8 cellular contexts compared by ENCODE assay signal in genomic region chr14:60514378-60515243, GRCh38. TPM values are rescaled to one million over a fixed set of nuclear protein-coding genes. Genes with fewer than 3 reads are reported as not detected.
DNase-seq lines count a peak whose midpoint lies in the region; ATAC-seq, FAIRE-seq and TF ChIP-seq lines count a peak whose summit lies in the region.

No MANE protein-coding gene starts in this region.

- H3K79me1 ChIP-seq in mesendoderm (ENCODE audit: low read length) = no peaks in the 10 kb centered on the region

- TF ChIP-seq POLR2A in GM12892 (IDR thresholded peaks at IDR 0.05; ENCODE audit: low read depth, low read length) = no peak

- H3K18ac ChIP-seq in mesendoderm (ENCODE audit: low read length) = peak overlapping the region; percentile 3

- peak overlapping the region; percentile 17 for H3K4ac ChIP-seq in mesendoderm (ENCODE audit: low read depth, low read length)

- H3K27ac ChIP-seq in mesendoderm (ENCODE audit: low read depth, low read length) = no peak overlapping the region

- no peaks in the 10 kb centered on the region for H3K79me2 ChIP-seq in mesendoderm (ENCODE audit: control insufficient read depth, insufficient read depth, low read length)

- intact Hi-C loops in CD14-positive monocyte (cut with micrococcal nuclease) = no loop called here

- H2BK15ac ChIP-seq in mesendoderm (replicated peaks; ENCODE audit: low read depth) = no peak overlapping the region

- peaks cover 23% of the 10 kb centered on the region for H3K27me3 ChIP-seq in bronchial epithelial cell (ENCODE audit: control insufficient read depth, insufficient read depth, low read length)
- H3K27me3 ChIP-seq in mesendoderm (ENCODE audit: insufficient read depth, low read length, poor library complexity) = peaks cover 41% of the 10 kb centered on the region

- H2AK5ac ChIP-seq in mesendoderm (ENCODE audit: low read length) = no peak overlapping the region

- H4K5ac ChIP-seq in mesendoderm (ENCODE audit: low read length) = no peak overlapping the region

- peaks cover 1% of the 10 kb centered on the region for H3K4me1 ChIP-seq in mesendoderm (ENCODE audit: control insufficient read depth, low read depth, low read length)

- peaks cover 0 to 22% (median 16%) of the 10 kb centered on the region in 7 donors for H3K9me3 Mint-ChIP-seq in CD14-positive monocyte

- peak overlapping the region; percentile 67 for H3K4me2 ChIP-seq in mesendoderm (ENCODE audit: low read length)

- H2BK120ac ChIP-seq in mesendoderm (ENCODE audit: low read depth, low read length) = no peak overlapping the region

- peak; percentile 62 for ATAC-seq in GM21526 (IDR thresholded peaks at IDR 0.05; ENCODE audit: low FRiP score, unreplicated experiment)

- H3K4me1 Mint-ChIP-seq in CD14-positive monocyte = peaks cover 20% of the 10 kb centered on the region

- H3K56ac ChIP-seq in mesendoderm (ENCODE audit: low read length) = peak overlapping the region; percentile 84

- peaks cover 0 to 3% of the 10 kb centered on the region in 2 donors for H3K36me3 Mint-ChIP-seq in CD14-positive monocyte

- no peak overlapping the region for H3K23ac ChIP-seq in mesendoderm (ENCODE audit: low read length)

- H2BK5ac ChIP-seq in mesendoderm (ENCODE audit: low read length) = no peak overlapping the region

- peak; percentile 37 for TF ChIP-seq CTCF in CD14-positive monocyte (IDR thresholded peaks at IDR 0.05)
- peak; percentile 45 for TF ChIP-seq CTCF in bronchial epithelial cell (IDR thresholded peaks at IDR 0.05; ENCODE audit: insufficient read depth, low read length, severe bottlenecking)

- peak overlapping the region in 1 of 2 donors; percentile 79 for H3K4me3 Mint-ChIP-seq in CD14-positive monocyte

- peak overlapping the region; percentile 42 for H3K4me3 ChIP-seq in bronchial epithelial cell (ENCODE audit: low read depth, low read length)
- peak overlapping the region; percentile 37 for H3K4me3 ChIP-seq in mesendoderm (ENCODE audit: low read length)

- WGBS in mesendoderm (ENCODE audit: extremely low coverage, insufficient coverage, low lambda C conversion rate) = no CpG with 5 or more reads among the region's 70 CpGs

- H3K9ac ChIP-seq in mesendoderm (ENCODE audit: low read length) = peak overlapping the region; percentile 69

- no peak overlapping the region for H3K27ac Mint-ChIP-seq in CD14-positive monocyte

- no peak for DNase-seq in CD14-positive monocyte (ENCODE audit: low spot score)
- peak; percentile 41 for DNase-seq in NCI-H2227 treated with DMSO at 0.1 percent for 48 hours (lab: John Stamatoyannopoulos, UW)
- no peak for DNase-seq in bronchial epithelial cell (ENCODE audit: low read depth)
- peak; percentile 79 for DNase-seq in mesendoderm
- DNase-seq in GM12892 (ENCODE audit: insufficient read length) = no peak
- no peak for DNase-seq in effector CD4-positive, alpha-beta T cell
- no peak for DNase-seq in OCI-M1 (lab: John Stamatoyannopoulos, UW)

- peaks cover 84 to 93% (median 93%) of the 10 kb centered on the region in 3 donors for H3K27me3 Mint-ChIP-seq in CD14-positive monocyte (ENCODE audit: low read depth in 3 of 3)

- FAIRE-seq in bronchial epithelial cell (lab: Jason Lieb, UNC) = no peak
- no peak for FAIRE-seq in GM12892 (lab: Jason Lieb, UNC)

- no peak overlapping the region for H4K8ac ChIP-seq in mesendoderm (ENCODE audit: low read depth, low read length)

- H3K36me3 ChIP-seq in bronchial epithelial cell (ENCODE audit: control insufficient read depth, insufficient read depth, low read length) (no peaks in the 10 kb centered on the region), mesendoderm (ENCODE audit: control insufficient read depth, insufficient read depth, low read length) (no peaks in the 10 kb centered on the region)

RNA-seq across cellular contexts. Expression of gene SIX6, which starts 5.7 kb away (rescaled TPM):
- polyA plus RNA-seq in CD14-positive monocyte = not detected
- total RNA-seq in bronchial epithelial cell = not detected in 2 replicates
- not detected for polyA plus RNA-seq in mesendoderm (2013, experiment 1 of 2)
- polyA plus RNA-seq in mesendoderm (2013, experiment 2 of 2) = 0.03 TPM
- polyA plus RNA-seq in GM12892 (2012; ENCODE audit: missing spikeins) = not detected

RNA-seq across cellular contexts. Expression of gene C14orf39, which starts 28.7 kb away (rescaled TPM):
- polyA plus RNA-seq in CD14-positive monocyte = not detected
- 1.0 and 1.3 TPM in 2 replicates for total RNA-seq in bronchial epithelial cell
- polyA plus RNA-seq in mesendoderm (2013, experiment 1 of 2) = 0.58 TPM
- 0.90 TPM for polyA plus RNA-seq in mesendoderm (2013, experiment 2 of 2)
- not detected for polyA plus RNA-seq in GM12892 (2012; ENCODE audit: missing spikeins)

Comparison
In these comparisons a context has a peak if more than half of its experiments do, and no peak if none do; other contexts are left out.
1. DNase-seq: peak in NCI-H2227 treated with DMSO at 0.1 percent for 48 hours (single experiment) and mesendoderm (single experiment); none in CD14-positive monocyte (single experiment), bronchial epithelial cell (single experiment), GM12892 (single experiment), effector CD4-positive, alpha-beta T cell (single experiment) and OCI-M1 (single experiment).